ENCODE assay signal across 19 cellular contexts in the genomic region with DNA sequence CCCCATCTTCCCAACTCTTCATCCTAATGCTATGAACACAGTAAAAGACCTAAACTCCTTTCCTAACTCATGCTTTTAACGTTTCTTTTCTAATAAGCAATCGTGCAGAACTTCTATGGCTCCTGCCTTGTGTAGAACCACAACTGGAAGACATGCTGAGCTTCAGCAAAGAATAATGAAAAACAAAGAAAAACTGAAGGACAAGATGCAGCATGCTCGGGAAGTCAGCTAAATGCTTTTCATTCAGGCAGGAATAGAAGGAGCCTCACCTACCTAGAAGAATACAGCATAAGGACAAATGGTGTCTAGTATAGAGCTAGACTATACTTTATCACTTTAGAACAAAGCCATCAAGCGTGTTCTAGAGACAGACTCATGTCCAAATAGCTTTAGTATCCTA. TPM values are rescaled to one million over a fixed set of nuclear protein-coding genes. Genes with fewer than 3 reads are reported as not detected.
DNase-seq lines count a peak whose midpoint lies in the region; ATAC-seq and TF ChIP-seq lines count a peak whose summit lies in the region.
"Had no signal": no experiment of that assay in that cellular context is flagged by ENCODE, and none has a peak within 500 bp of the region (broad histone marks: within the 10 kb centered on the region; RNA-seq: fewer than 3 reads in every experiment).

No MANE protein-coding gene starts in this region.

- no peak overlapping the region for H3K9ac ChIP-seq in neural progenitor cell
- H3K9ac ChIP-seq: KMS-11 had no signal

- H3K4me1 ChIP-seq in breast epithelium = peaks cover 3 to 6% of the 10 kb centered on the region in 2 donors
- peaks cover 9% of the 10 kb centered on the region for H3K4me1 ChIP-seq in neural progenitor cell
- H3K4me1 ChIP-seq in uterus = no peaks in the 10 kb centered on the region

- H3K27me3 Mint-ChIP-seq in MCF 10A (ENCODE audit: insufficient read depth, unreplicated experiment) (no peaks in the 10 kb centered on the region), neural progenitor cell (ENCODE audit: insufficient read depth, low read depth) (no peaks in the 10 kb centered on the region)

- H3K36me3 ChIP-seq in breast epithelium (no peaks in the 10 kb centered on the region), neural progenitor cell (no peaks in the 10 kb centered on the region), uterus (no peaks in the 10 kb centered on the region)
- H3K36me3 ChIP-seq: gastroesophageal sphincter had no signal

- no TSS peak for BruUV-seq in MCF 10A (replicated peaks; lab: Mats Ljungman, UMichigan)

- DNase-seq in breast epithelium (ENCODE audit: low spot score in 2 of 2) (no peak), MCF 10A (ENCODE audit: unreplicated experiment) (no peak), epithelial cell of prostate (ENCODE audit: low read depth, low spot score) (no peak), neural progenitor cell (ENCODE audit: low spot score) (no peak), uterus (no peak), NCI-H2196 (lab: John Stamatoyannopoulos, UW; ENCODE audit: unreplicated experiment) (no peak)
- DNase-seq in activated CD8-positive, alpha-beta memory T cell treated with anti-CD3 and anti-CD28 coated beads for 24 hours = no peak
- DNase-seq: activated effector memory CD4-positive, alpha-beta T cell treated with anti-CD3 and anti-CD28 coated beads, Interleukin-2, amount 50 U/mL, for 16 hours; anterior cingulate cortex; CD8-positive, alpha-beta T cell; effector CD8-positive, alpha-beta T cell; NCI-H1417 treated with DMSO at 0.1 percent for 48 hours; NCI-H510A; occipital lobe had no signal

- ATAC-seq in HG03139 (IDR thresholded peaks at IDR 0.05; ENCODE audit: unreplicated experiment) = no peak
- ATAC-seq: CD8-positive, alpha-beta T cell had no signal

- H3K9me3 ChIP-seq in breast epithelium (no peaks in the 10 kb centered on the region), neural progenitor cell (ENCODE audit: low read depth) (no peaks in the 10 kb centered on the region), uterus (no peaks in the 10 kb centered on the region)
- H3K9me3 ChIP-seq: gastroesophageal sphincter had no signal

- H3K4me1 Mint-ChIP-seq in MCF 10A (ENCODE audit: insufficient read depth, unreplicated experiment) (peaks cover 32% of the 10 kb centered on the region), neural progenitor cell (peaks cover 18% of the 10 kb centered on the region)

- H3K27me3 ChIP-seq in breast epithelium (no peaks in the 10 kb centered on the region), neural progenitor cell (no peaks in the 10 kb centered on the region), uterus (no peaks in the 10 kb centered on the region)
- H3K27me3 ChIP-seq: gastroesophageal sphincter had no signal

- peaks cover 100% of the 10 kb centered on the region for H3K79me2 ChIP-seq in neural progenitor cell (ENCODE audit: low read depth)

- intact Hi-C loops in breast epithelium (cut with DNase I; ENCODE audit: low total_unique reads) (no loop called here), MCF 10A (cut with micrococcal nuclease) (no loop called here), uterus (cut with DNase I; ENCODE audit: low total_unique reads) (no loop called here)

- H3K36me3 Mint-ChIP-seq in MCF 10A (ENCODE audit: insufficient read depth, unreplicated experiment) (no peaks in the 10 kb centered on the region), neural progenitor cell (no peaks in the 10 kb centered on the region)
- H3K36me3 Mint-ChIP-seq: CD8-positive, alpha-beta T cell had no signal

- no peak overlapping the region for H3K4me3 Mint-ChIP-seq in MCF 10A (ENCODE audit: unreplicated experiment)
- H3K4me3 Mint-ChIP-seq in neural progenitor cell = no peak overlapping the region
- H3K4me3 Mint-ChIP-seq: CD8-positive, alpha-beta T cell had no signal

- H3K27ac ChIP-seq in breast epithelium (peak overlapping the region; percentile 26 to 52), epithelial cell of prostate (peak overlapping the region; percentile 83), neural progenitor cell (peak overlapping the region; percentile 18), uterus (peak overlapping the region; percentile 36 to 39)
- H3K27ac ChIP-seq: HL-60, KMS-11, VCaP had no signal

- H3K9me3 Mint-ChIP-seq in MCF 10A (ENCODE audit: unreplicated experiment) (no peaks in the 10 kb centered on the region), neural progenitor cell (no peaks in the 10 kb centered on the region)
- H3K9me3 Mint-ChIP-seq: CD8-positive, alpha-beta T cell had no signal

- POLR2A ChIA-PET in MCF 10A (lab: Yijun Ruan, JAX) = interaction anchor here (0.7 to 11.9 kb wide), 6 partner anchors 13 to 57 kb away, joined by 3 to 137 read pairs (median 8); partner anchors contain the start of gene LUZP1

- H3K27ac Mint-ChIP-seq in MCF 10A (ENCODE audit: low read depth, unreplicated experiment) = no peak overlapping the region
- no peak overlapping the region for H3K27ac Mint-ChIP-seq in neural progenitor cell
- H3K27ac Mint-ChIP-seq: CD8-positive, alpha-beta T cell had no signal

- TF ChIP-seq CTCF in breast epithelium (IDR thresholded peaks at IDR 0.05) (no peak), MCF 10A (IDR thresholded peaks at IDR 0.05; ENCODE audit: unreplicated experiment) (no peak), neural progenitor cell (IDR thresholded peaks at IDR 0.05) (no peak), uterus (IDR thresholded peaks at IDR 0.05) (no peak)

- TF ChIP-seq POLR2A in breast epithelium (IDR thresholded peaks at IDR 0.05) = no peak
- no peak for TF ChIP-seq POLR2A in uterus (IDR thresholded peaks at IDR 0.05)

- peaks cover 93% of the 10 kb centered on the region for H4K20me1 ChIP-seq in neural progenitor cell (ENCODE audit: low read depth)

- H2AFZ ChIP-seq in neural progenitor cell (replicated peaks) = no peak overlapping the region

- CTCF ChIA-PET in MCF 10A (lab: Yijun Ruan, JAX) = interaction anchor here (1.1 kb wide), 1 partner anchor 24 kb away, joined by 4 read pairs; no protein-coding TSS in a partner anchor

- no peak overlapping the region for H3K4me3 ChIP-seq in breast epithelium
- H3K4me3 ChIP-seq in neural progenitor cell = no peak overlapping the region
- H3K4me3 ChIP-seq in uterus = no peak overlapping the region
- H3K4me3 ChIP-seq: gastroesophageal sphincter had no signal

- H3F3A ChIP-seq in neural progenitor cell (ENCODE audit: low read depth) = peaks cover 14% of the 10 kb centered on the region

- H3K4me2 ChIP-seq in neural progenitor cell = peak overlapping the region; percentile 34
- H3K4me2 ChIP-seq: KMS-11 had no signal

RNA-seq across cellular contexts. Expression of gene LUZP1, which starts 45.9 kb away (rescaled TPM):
- total RNA-seq in breast epithelium (10 to 100 TPM; 21.0 to 26.6 (median 24.6) TPM), MCF 10A (2022) (30.1 and 37.2 TPM in 2 replicates), neural progenitor cell (ENCODE audit: low replicate concordance) (38.0 and 39.1 TPM in 2 replicates), uterus (10 to 100 TPM in 3 of 4 donors, 1 to 10 TPM in 1; 9.1 to 41.4 (median 27.3) TPM)

Comparison
In these comparisons a context has a peak if more than half of its experiments do, and no peak if none do; other contexts are left out.
1. H3K27ac ChIP-seq: peak in every context shown above with its lines; median percentile 83 in epithelial cell of prostate; 39 in breast epithelium; 38 in uterus; 18 in neural progenitor cell.